ENCODE assay signal across 23 cellular contexts in the genomic region with DNA sequence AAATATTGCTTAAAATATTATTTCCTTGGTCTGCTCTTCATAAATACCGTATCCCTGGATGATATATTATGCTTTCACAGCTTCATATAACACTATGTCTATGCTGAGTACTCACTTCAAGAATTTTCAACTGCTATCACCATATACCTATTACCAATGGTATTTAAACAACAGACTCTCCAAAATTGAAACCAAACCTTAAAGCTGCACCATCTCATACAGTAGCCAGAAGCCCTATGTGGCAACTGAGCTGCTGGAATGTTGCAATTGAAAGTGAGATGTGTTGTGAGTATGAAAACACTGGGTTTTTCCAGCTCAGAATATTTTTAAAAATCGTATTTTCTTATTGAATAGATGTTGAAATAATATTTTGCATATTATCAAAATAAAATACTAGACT.
DNase-seq lines count a peak whose midpoint lies in the region; ATAC-seq, FAIRE-seq and TF ChIP-seq lines count a peak whose summit lies in the region.
"Had no signal": no experiment of that assay in that cellular context is flagged by ENCODE, and none has a peak within 500 bp of the region (broad histone marks: within the 10 kb centered on the region; RNA-seq: fewer than 3 reads in every experiment).

No MANE protein-coding gene starts in this region.

- H3K4me1 ChIP-seq in Loucy (ENCODE audit: insufficient read depth, low read length, poor library complexity, severe bottlenecking) (peaks cover 20% of the 10 kb centered on the region), upper lobe of left lung (no peaks in the 10 kb centered on the region)
- H3K4me1 ChIP-seq: SJSA1 had no signal

- H3K27ac ChIP-seq in upper lobe of left lung, result no peak overlapping the region
- H3K27ac ChIP-seq: C4-2B, SJSA1 had no signal

- peak; percentile 34 to 38 for ATAC-seq in upper lobe of left lung (ENCODE audit: low FRiP score in 2 of 2)
- no peak for ATAC-seq in HG02981 (IDR thresholded peaks at IDR 0.05; ENCODE audit: unreplicated experiment)
- no peak for ATAC-seq in HG02610 (IDR thresholded peaks at IDR 0.05; ENCODE audit: unreplicated experiment)
- ATAC-seq: HCT116, T-cell had no signal

- peak overlapping the region; percentile 1 for H3K9ac ChIP-seq in Loucy (ENCODE audit: low read depth, low read length, poor library complexity, severe bottlenecking)

- H3K9me3 ChIP-seq in Loucy (ENCODE audit: insufficient read depth, low read depth, low read length) (no peaks in the 10 kb centered on the region), upper lobe of left lung (no peaks in the 10 kb centered on the region)
- H3K9me3 ChIP-seq: SJSA1 had no signal

- peak overlapping the region; percentile 8 for H3K4me2 ChIP-seq in Loucy (ENCODE audit: low read depth, low read length, poor library complexity, severe bottlenecking)

- no peak for TF ChIP-seq EP300 in upper lobe of left lung (IDR thresholded peaks at IDR 0.05)

- no peaks in the 10 kb centered on the region for H4K20me1 ChIP-seq in Loucy (ENCODE audit: insufficient read depth, low read length, poor library complexity, severe bottlenecking)

- no peaks in the 10 kb centered on the region for H3K9me2 ChIP-seq in Loucy (replicated peaks; ENCODE audit: low read depth, low read length)

- 30 to 40% methylated on average over 2 of the region's 2 CpGs for whole genome bisulfite sequencing in upper lobe of left lung, 2 donors

- H2AFZ ChIP-seq in Loucy (ENCODE audit: low read length), result peak overlapping the region; percentile 55; the same call in 1 of the 2 replicates

- H3K4me3 ChIP-seq in Loucy (ENCODE audit: low read length, poor library complexity, severe bottlenecking), result peak overlapping the region; percentile 20
- no peak overlapping the region for H3K4me3 ChIP-seq in bronchial epithelial cell (ENCODE audit: low read depth, low read length)
- H3K4me3 ChIP-seq in upper lobe of left lung, result no peak overlapping the region
- H3K4me3 ChIP-seq: SJSA1 had no signal

- FAIRE-seq in bronchial epithelial cell (lab: Jason Lieb, UNC), result peak; percentile 18
- FAIRE-seq: GM12892 had no signal

- no peaks in the 10 kb centered on the region for H3F3A ChIP-seq in Loucy (ENCODE audit: low read depth)

- TF ChIP-seq CTCF in Loucy (conservative IDR thresholded peaks at IDR 0.05; ENCODE audit: low read length), result no peak
- TF ChIP-seq CTCF in bronchial epithelial cell (IDR thresholded peaks at IDR 0.05; ENCODE audit: insufficient read depth, low read length, severe bottlenecking), result no peak
- TF ChIP-seq CTCF in upper lobe of left lung (IDR thresholded peaks at IDR 0.05), result no peak

- no peaks in the 10 kb centered on the region for H3K79me2 ChIP-seq in Loucy (ENCODE audit: insufficient read depth, low read length)

- peak; percentile 28 for DNase-seq in RPMI7951 (ENCODE audit: low read depth)
- no peak for DNase-seq in bronchial epithelial cell (ENCODE audit: low read depth)
- no peak for DNase-seq in upper lobe of left lung
- no peak for DNase-seq in stimulated activated CD4-positive, alpha-beta T cell treated with anti-CD3 and anti-CD28 coated beads, Interleukin-4, amount 100 ng/mL, for 24 hours
- DNase-seq: CD8-positive, alpha-beta memory T cell; DMS 273 treated with DMSO at 0.1 percent for 48 hours; DMS79; NCI-H1092; NCI-H1417 treated with DMSO at 0.1 percent for 48 hours; NCI-H1694 treated with DMSO at 0.1 percent for 48 hours; NCI-H2081; NCI-H2171; NCI-H345; NCI-H510A treated with DMSO at 0.1 percent for 48 hours; Right ventricle myocardium superior; T-cell had no signal

- no peak for TF ChIP-seq POLR2A in upper lobe of left lung (IDR thresholded peaks at IDR 0.05)

- no peaks in the 10 kb centered on the region for H3K36me3 ChIP-seq in Loucy (ENCODE audit: insufficient read depth, low read length)
- H3K36me3 ChIP-seq in bronchial epithelial cell (ENCODE audit: control insufficient read depth, insufficient read depth, low read length), result no peaks in the 10 kb centered on the region
- H3K36me3 ChIP-seq in upper lobe of left lung, result no peaks in the 10 kb centered on the region
- H3K36me3 ChIP-seq: SJSA1 had no signal

- H3K27me3 ChIP-seq in Loucy (ENCODE audit: insufficient read depth, low read length, poor library complexity, severe bottlenecking) (no peaks in the 10 kb centered on the region), bronchial epithelial cell (ENCODE audit: control insufficient read depth, insufficient read depth, low read length) (no peaks in the 10 kb centered on the region), upper lobe of left lung (no peaks in the 10 kb centered on the region)

Comparison
In these comparisons a context has a peak if more than half of its experiments do, and no peak if none do; other contexts are left out.
1. ATAC-seq: peak in upper lobe of left lung (2 of 2); none in HG02981 (single experiment) and HG02610 (single experiment).